22 cellular contexts compared by ENCODE assay signal in the genomic region with DNA sequence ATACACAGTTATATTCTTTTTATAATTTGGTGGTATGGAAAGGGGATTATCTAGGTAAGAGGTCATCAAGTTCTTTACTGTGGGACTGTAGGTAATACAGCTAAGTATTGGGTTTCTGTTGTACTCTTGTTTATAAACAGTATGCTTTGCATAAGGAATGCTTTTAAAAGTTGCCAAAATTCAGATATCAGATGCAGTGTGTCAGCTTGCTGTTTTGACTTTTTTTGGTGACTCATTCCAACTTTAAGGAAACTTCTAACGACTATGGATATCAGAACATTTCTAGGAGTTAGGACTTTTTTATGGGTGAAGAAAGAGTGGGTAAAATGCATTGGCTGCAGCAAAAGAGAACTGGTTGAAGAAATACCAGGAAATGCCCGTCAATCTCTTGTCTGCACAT. TPM values are rescaled to one million over a fixed set of nuclear protein-coding genes. Genes with fewer than 3 reads are reported as not detected.
"Had no signal": no experiment of that assay in that cellular context is flagged by ENCODE, and none has a peak within 500 bp of the region (broad histone marks: within the 10 kb centered on the region; RNA-seq: fewer than 3 reads in every experiment).

No MANE protein-coding gene starts in this region.

- H3K9me3 ChIP-seq: colonic mucosa, esophagus muscularis mucosa, heart left ventricle, right atrium auricular region, thyroid gland had no signal

- H3K4me1 ChIP-seq: colonic mucosa had no signal

- H3K27me3 Mint-ChIP-seq: activated CD4-positive, alpha-beta memory T cell treated with anti-CD3 and anti-CD28 coated beads for 36 hours; activated CD4-positive, alpha-beta T cell treated with anti-CD3 and anti-CD28 coated beads for 36 hours; activated T-cell treated with anti-CD3 and anti-CD28 coated beads, Interleukin-2, amount 50 U/mL, for 24 hours; progenitor cell of endocrine pancreas; stimulated activated naive B cell treated with anti-CD40 and anti-IgM and Interleukin-4, amounts not matched to agents 10 μg/mL and 1 μg/mL and 100 μg/mL, for 72 hours had no signal

- H3K4me3 ChIP-seq: colonic mucosa, esophagus muscularis mucosa, heart left ventricle, right atrium auricular region, skin epidermis, thyroid gland had no signal

- ATAC-seq: activated CD4-positive, alpha-beta T cell treated with anti-CD3 and anti-CD28 coated beads for 36 hours; heart left ventricle; stimulated activated naive B cell treated with anti-CD40 and anti-IgM and Interleukin-4, amounts not matched to agents 10 μg/mL and 1 μg/mL and 100 μg/mL, for 72 hours had no signal

- H3K27ac Mint-ChIP-seq: activated CD4-positive, alpha-beta memory T cell treated with anti-CD3 and anti-CD28 coated beads for 36 hours; activated CD4-positive, alpha-beta T cell treated with anti-CD3 and anti-CD28 coated beads for 36 hours; nephron progenitor cell; progenitor cell of endocrine pancreas; stimulated activated naive B cell treated with anti-CD40 and anti-IgM and Interleukin-4, amounts not matched to agents 10 μg/mL and 1 μg/mL and 100 μg/mL, for 72 hours had no signal

- H3K9me3 Mint-ChIP-seq: activated CD4-positive, alpha-beta memory T cell treated with anti-CD3 and anti-CD28 coated beads for 36 hours; activated T-cell treated with anti-CD3 and anti-CD28 coated beads, Interleukin-2, amount 50 U/mL, for 24 hours; nephron progenitor cell; stimulated activated naive B cell treated with anti-CD40 and anti-IgM and Interleukin-4, amounts not matched to agents 10 μg/mL and 1 μg/mL and 100 μg/mL, for 72 hours had no signal

- H3K27ac ChIP-seq: colonic mucosa, esophagus muscularis mucosa, right atrium auricular region, skin epidermis, thyroid gland had no signal

- DNase-seq: activated CD4-positive, alpha-beta memory T cell treated with anti-CD3 and anti-CD28 coated beads for 36 hours; activated CD4-positive, alpha-beta T cell treated with anti-CD3 and anti-CD28 coated beads for 36 hours; activated naive CD4-positive, alpha-beta T cell treated with anti-CD3 and anti-CD28 coated beads, Interleukin-2, amount 50 U/mL, for 16 hours; activated T-cell treated with anti-CD3 and anti-CD28 coated beads, Interleukin-2, amount 50 U/mL, for 24 hours; colonic mucosa; heart left ventricle; nephron progenitor cell; occipital lobe; stimulated activated CD4-positive, alpha-beta T cell treated with anti-CD3 and anti-CD28 coated beads, Interleukin-15, amount 100 ng/mL, for 24 hours; stimulated activated CD4-positive, alpha-beta T cell treated with anti-CD3 and anti-CD28 coated beads, Interleukin-4, amount 100 ng/mL, for 1 hour; stimulated activated naive B cell treated with anti-CD40 and anti-IgM and Interleukin-4, amounts not matched to agents 10 μg/mL and 1 μg/mL and 100 μg/mL, for 72 hours; T1000; thyroid gland had no signal

- H3K36me3 ChIP-seq: colonic mucosa, right atrium auricular region, thyroid gland had no signal

- H3K4me3 Mint-ChIP-seq: activated CD4-positive, alpha-beta memory T cell treated with anti-CD3 and anti-CD28 coated beads for 36 hours; activated CD4-positive, alpha-beta T cell treated with anti-CD3 and anti-CD28 coated beads for 36 hours; activated T-cell treated with anti-CD3 and anti-CD28 coated beads, Interleukin-2, amount 50 U/mL, for 24 hours; stimulated activated naive B cell treated with anti-CD40 and anti-IgM and Interleukin-4, amounts not matched to agents 10 μg/mL and 1 μg/mL and 100 μg/mL, for 72 hours had no signal

- H3K27me3 ChIP-seq: colonic mucosa, esophagus muscularis mucosa, heart left ventricle, right atrium auricular region, thyroid gland had no signal

RNA-seq across cellular contexts. Expression of gene SCAANT1, which starts 2.8 kb away (rescaled TPM):
- total RNA-seq: activated CD4-positive, alpha-beta memory T cell treated with anti-CD3 and anti-CD28 coated beads for 36 hours; activated CD4-positive, alpha-beta T cell treated with anti-CD3 and anti-CD28 coated beads for 36 hours; cardiac septum; colonic mucosa; esophagus muscularis mucosa; frontal cortex; heart left ventricle; lower leg skin; mesenteric fat pad; occipital lobe; progenitor cell of endocrine pancreas; right atrium auricular region; thyroid gland; urinary bladder had no signal
- polyA plus RNA-seq: heart left ventricle, urinary bladder had no signal
